8 cellular contexts compared by ENCODE assay signal in the genomic region with DNA sequence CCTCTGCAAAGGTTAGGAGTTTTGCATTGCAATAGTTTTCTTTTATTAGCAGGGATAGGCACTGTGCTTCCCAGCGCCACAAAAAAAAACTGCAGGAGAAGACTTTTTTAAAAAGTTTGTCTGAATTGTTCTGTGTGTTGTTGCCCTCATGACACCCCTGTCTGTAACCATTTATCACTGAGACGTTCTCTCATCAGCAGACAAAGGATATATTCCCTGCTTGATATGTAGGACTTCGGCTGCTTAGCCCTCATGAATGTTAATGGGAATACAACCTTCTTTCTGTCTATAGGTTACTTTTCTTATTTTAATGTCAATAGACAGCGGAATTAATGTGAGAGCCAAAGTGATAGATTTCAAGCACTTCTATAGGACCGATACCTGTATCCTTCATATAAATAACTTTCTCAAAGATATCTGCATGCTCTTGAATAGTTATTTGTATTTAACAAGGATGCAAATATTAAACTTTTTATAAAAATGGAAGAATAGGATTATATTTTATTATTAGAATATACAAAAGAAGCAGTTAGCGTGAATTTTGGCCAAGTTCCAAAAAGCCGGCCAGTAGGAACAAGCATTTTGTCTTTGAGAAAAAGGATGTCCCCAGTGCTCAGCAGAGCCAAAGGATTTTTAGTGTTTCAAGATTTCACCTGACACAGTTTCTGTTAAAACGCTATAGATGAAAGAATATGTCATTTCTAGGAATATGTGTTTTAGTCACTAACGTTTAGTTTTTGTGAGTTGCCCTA. TPM values are rescaled to one million over a fixed set of nuclear protein-coding genes. Genes with fewer than 3 reads are reported as not detected.
DNase-seq lines count a peak whose midpoint lies in the region; ATAC-seq, FAIRE-seq and TF ChIP-seq lines count a peak whose summit lies in the region.
"Had no signal": no experiment of that assay in that cellular context is flagged by ENCODE, and none has a peak within 500 bp of the region (broad histone marks: within the 10 kb centered on the region; RNA-seq: fewer than 3 reads in every experiment).

No MANE protein-coding gene starts in this region.

- POLR2A ChIA-PET in H1 (lab: Charles Lee; ENCODE audit: partially characterized antibody) = interaction anchor here (0.9 to 1.6 kb wide), 2 partner anchors 12 to 121 kb away, joined by 4 read pairs; partner anchors contain the start of gene CETN3

- H3K23me2 ChIP-seq in H1 (ENCODE audit: low read depth, low read length) = peaks cover 8% of the 10 kb centered on the region; the same call in 1 of the 2 replicates

- no peak overlapping the region for H4K5ac ChIP-seq in H1 (ENCODE audit: insufficient read length, low read depth, low read length)

- H2AFZ ChIP-seq in GM23248 = peak overlapping the region; percentile 98
- no peak overlapping the region for H2AFZ ChIP-seq in H1 (ENCODE audit: low read length)

- H2BK12ac ChIP-seq in H1 (ENCODE audit: low read depth, low read length) = no peak overlapping the region

- H3K27me3 ChIP-seq in GM23248 (replicated peaks; ENCODE audit: insufficient read depth) = peaks cover 19% of the 10 kb centered on the region; the same call in 1 of the 2 replicates
- H3K27me3 ChIP-seq in H1 (replicated peaks in 1 of 4; ENCODE audit: control insufficient read depth in 3 of 4, extremely low read depth in 1 of 4, insufficient read depth in 3 of 4, low read length in 3 of 4) = no peaks in the 10 kb centered on the region
- peaks cover 0 to 7% (median 0%) of the 10 kb centered on the region in 3 donors for H3K27me3 ChIP-seq in psoas muscle (ENCODE audit: insufficient read depth in 3 of 3, low read length in 2 of 3)

- no peak overlapping the region for H3K56ac ChIP-seq in H1 (replicated peaks; ENCODE audit: insufficient read length, low read depth, low read length)

- no peak for TF ChIP-seq RAD21 in H1 (IDR thresholded peaks at IDR 0.05 in 1 of 2, conservative IDR thresholded peaks at IDR 0.05 in 1 of 2; ENCODE audit: low read depth in 2 of 2, low read length in 2 of 2)

- WGBS in GM23248 (ENCODE audit: low coverage in 1 of 2, low lambda C conversion rate in 2 of 2, missing lambda C conversion rate in 2 of 2), 2 experiments = 68 to 70% methylated on average over 9 of the region's 9 CpGs
- WGBS in H1 (ENCODE audit: extremely low coverage in 1 of 2, insufficient coverage in 1 of 2, insufficient read length in 1 of 2, insufficient replicate concordance in 2 of 2, low coverage in 1 of 2, low lambda C conversion rate in 2 of 2, missing lambda C conversion rate in 1 of 2), 2 experiments = 83% methylated on average over 9 of the region's 9 CpGs; no CpG with 5 or more reads in 1 of the 2 experiments
- WGBS in psoas muscle, 3 donors = 47 to 53% (median 49%) methylated on average over 9 of the region's 9 CpGs

- H4K91ac ChIP-seq in H1 (replicated peaks; ENCODE audit: insufficient read length, low read length) = no peak overlapping the region

- no peak for TF ChIP-seq EP300 in H1 (IDR thresholded peaks at IDR 0.05; ENCODE audit: borderline replicate concordance in 1 of 2, low read depth in 2 of 2, low read length in 2 of 2)

- no peak overlapping the region for H3K14ac ChIP-seq in H1 (ENCODE audit: insufficient read length)

- H3K4me3 ChIP-seq in GM23248 (peak overlapping the region; percentile 98; the same call in 1 of the 2 replicates), H1 (ENCODE audit: extremely low read depth in 1 of 4, insufficient read depth in 2 of 4, low read depth in 3 of 4, low read length in 4 of 4) (peak overlapping the region in 1 of 4 experiments; percentile 93; a peak in 3 of 8 replicates), psoas muscle (peak overlapping the region; percentile 82)

- H4K20me1 ChIP-seq in GM23248 (ENCODE audit: insufficient read depth) (no peaks in the 10 kb centered on the region), H1 (replicated peaks in 1 of 2; ENCODE audit: control insufficient read depth in 1 of 2, insufficient read depth in 2 of 2, low read length in 2 of 2) (no peaks in the 10 kb centered on the region)

- no peak overlapping the region for H3K4ac ChIP-seq in H1 (replicated peaks; ENCODE audit: insufficient read length, low read depth, low read length)

- in situ Hi-C loops in GM23248 (cut with MboI) = no loop called here

- H3K9me2 ChIP-seq in GM23248 (ENCODE audit: insufficient read depth) = no peaks in the 10 kb centered on the region

- H2BK15ac ChIP-seq in H1 (ENCODE audit: low read length) = no peak overlapping the region

- no peak overlapping the region for H2BK20ac ChIP-seq in H1 (ENCODE audit: low read length)

- CTCF ChIA-PET in H1 (lab: Charles Lee; ENCODE audit: partially characterized antibody) = interaction anchor here (0.9 to 3.7 kb wide), 23 partner anchors 10 to 194 kb away, joined by 3 to 10 read pairs (median 5); partner anchors contain the start of gene CETN3

- H3K23ac ChIP-seq in H1 (ENCODE audit: insufficient read length) = no peak overlapping the region

- no peak for ATAC-seq in psoas muscle
- no peak for ATAC-seq in HG03457 (IDR thresholded peaks at IDR 0.05; ENCODE audit: unreplicated experiment)

- TF ChIP-seq CTCF in H1 (IDR thresholded peaks at IDR 0.05; ENCODE audit: control extremely low read depth in 1 of 3, insufficient read depth in 1 of 3, low read depth in 1 of 3, low read length in 3 of 3) (no peak), psoas muscle (IDR thresholded peaks at IDR 0.05) (no peak)

- H3K27ac ChIP-seq in GM23248 (peak overlapping the region; percentile 81; the same call in 1 of the 2 replicates), H1 (ENCODE audit: low read depth, low read length) (no peak overlapping the region), psoas muscle (no peak overlapping the region)

- peaks cover 3% of the 10 kb centered on the region for H3F3A ChIP-seq in GM23248 (ENCODE audit: insufficient read depth)

- H3K9me3 ChIP-seq in GM23248 (ENCODE audit: low read depth) = no peaks in the 10 kb centered on the region
- no peaks in the 10 kb centered on the region for H3K9me3 ChIP-seq in H1 (ENCODE audit: insufficient read depth in 2 of 2, low read depth in 1 of 2, low read length in 1 of 2)
- no peaks in the 10 kb centered on the region for H3K9me3 ChIP-seq in psoas muscle

- FAIRE-seq in H1 (lab: Jason Lieb, UNC) = no peak

- H3K79me1 ChIP-seq in H1 (ENCODE audit: low read depth, low read length) = peaks cover 4% of the 10 kb centered on the region

- no peak overlapping the region for H3K18ac ChIP-seq in H1 (ENCODE audit: extremely low read depth, low read length)

- no peak for TF ChIP-seq POLR2A in H1 (IDR thresholded peaks at IDR 0.05; ENCODE audit: control extremely low read depth in 1 of 2, low read depth in 2 of 2, low read length in 2 of 2)

- H3K9ac ChIP-seq in GM23248 (peak overlapping the region; percentile 97; the same call in 1 of the 2 replicates), H1 (replicated peaks in 1 of 4; ENCODE audit: extremely low read depth in 1 of 4, low read depth in 3 of 4, low read length in 3 of 4) (no peak overlapping the region)

- H3K36me3 ChIP-seq in GM23248 (ENCODE audit: low read depth) = no peaks in the 10 kb centered on the region
- H3K36me3 ChIP-seq in H1 (ENCODE audit: control insufficient read depth in 2 of 4, insufficient read depth in 4 of 4, low read length in 3 of 4) = no peaks in the 10 kb centered on the region
- peaks cover 0 to 3% of the 10 kb centered on the region in 2 donors for H3K36me3 ChIP-seq in psoas muscle (ENCODE audit: insufficient read depth in 1 of 2, low read depth in 1 of 2)
- H3K36me3 ChIP-seq: WERI-Rb-1 had no signal

- DNase-seq in GM23248 (no peak), NCI-H748 treated with DMSO at 0.1 percent for 48 hours (lab: John Stamatoyannopoulos, UW) (peak; percentile 46), H1 (ENCODE audit: low read depth in 1 of 2, low spot score in 2 of 2) (no peak), psoas muscle (no peak), NCI-H1436 treated with DMSO at 0.1 percent for 48 hours (lab: John Stamatoyannopoulos, UW) (no peak), NCI-H524 (lab: John Stamatoyannopoulos, UW) (no peak)

- H2BK120ac ChIP-seq in H1 (replicated peaks; ENCODE audit: low read depth, low read length) = no peak overlapping the region

- no peak overlapping the region for H4K8ac ChIP-seq in H1 (ENCODE audit: extremely low read depth, insufficient read depth, low read length)

- H2AK5ac ChIP-seq in H1 (ENCODE audit: low read depth, low read length) = no peak overlapping the region

- peaks cover 17% of the 10 kb centered on the region for H3K4me1 ChIP-seq in GM23248 (ENCODE audit: insufficient read depth)
- peaks cover 0 to 8% (median 0%) of the 10 kb centered on the region in 4 experiments; a peak in 3 of 7 replicates for H3K4me1 ChIP-seq in H1 (replicated peaks in 1 of 4; ENCODE audit: control insufficient read depth in 3 of 4, insufficient read depth in 4 of 4, low read length in 3 of 4)
- H3K4me1 ChIP-seq in psoas muscle = peaks cover 25% of the 10 kb centered on the region

- no peak overlapping the region for H2BK5ac ChIP-seq in H1 (ENCODE audit: low read depth, low read length)

- intact Hi-C loops in psoas muscle (cut with DNase I) = loop anchor here (2.0 kb wide), 1 partner anchor 90 kb away; no protein-coding TSS in a partner anchor

- peaks cover 40% of the 10 kb centered on the region for H3K79me2 ChIP-seq in GM23248 (ENCODE audit: insufficient read depth)
- H3K79me2 ChIP-seq in H1 (ENCODE audit: control insufficient read depth in 1 of 2, insufficient read depth in 2 of 2, low read length in 2 of 2) = peaks cover 0 to 30% of the 10 kb centered on the region in 2 experiments; a peak in 2 of 4 replicates

- H3K4me2 ChIP-seq in GM23248 (ENCODE audit: unreplicated experiment) = peak overlapping the region; percentile 85
- H3K4me2 ChIP-seq in H1 (ENCODE audit: insufficient read depth in 1 of 2, low read depth in 2 of 2, low read length in 2 of 2) = peak overlapping the region; percentile 97 to 100; a peak in 2 of 4 replicates

RNA-seq across cellular contexts. Expression of gene LYSMD3, which starts 1.5 kb away (rescaled TPM):
- total RNA-seq in GM23248 (2014; rRNA removed; shearing (Covaris generic)) = 18.7 and 20.1 TPM in 2 replicates
- polyA plus RNA-seq in GM23248 (2016; fragmentation: Nextera tagmentation; extraction: Ambion mirVana) (19.7 and 22.6 TPM in 2 replicates), H1 (2011; rRNA removed) (2.1 and 3.7 TPM in 2 replicates), psoas muscle (10 to 100 TPM in 2 of 3 donors, 1 to 10 TPM in 1; 8.9 to 21.3 (median 11.4) TPM)
- total RNA-seq in H1 (2021; fragmentation: NEBNext Ultra II Directional; extraction: Animal tissue kit (Norgen Biotek cat#: 25700)) = 14.9 TPM in 2 replicates
- polyA plus RNA-seq in H1 (2011; cell fraction: cytosol; rRNA removed) = 4.7 TPM
- polyA plus RNA-seq in H1 (2011; cell fraction: nucleus; rRNA removed) = 0.91 TPM
- polyA plus RNA-seq in H1 (2012, experiment 1 of 2) = 5.9 to 9.7 TPM (median 7.0 TPM) in 4 replicates
- polyA plus RNA-seq in H1 (2012, experiment 2 of 2) = 0.52 TPM
- 8.4 TPM for polyA plus RNA-seq in H1 (2013, experiment 1 of 2)
- polyA plus RNA-seq in H1 (2013, experiment 2 of 2) = 8.6 TPM
- 5.9 and 7.5 TPM in 2 replicates for polyA minus RNA-seq in H1 (2011; rRNA and poly(A)+ RNA removed)
- 4.7 TPM for polyA minus RNA-seq in H1 (2011; cell fraction: cytosol; rRNA and poly(A)+ RNA removed)
- 9.4 TPM for polyA minus RNA-seq in H1 (2011; cell fraction: nucleus; rRNA and poly(A)+ RNA removed)
- total RNA-seq in psoas muscle = 10 to 100 TPM; 13.1 to 19.9 (median 16.8) TPM

RNA-seq across cellular contexts. Expression of gene ADGRV1, which starts 27.7 kb away (rescaled TPM):
- total RNA-seq in GM23248 (2014; rRNA removed; shearing (Covaris generic)) = not detected in 2 replicates
- polyA plus RNA-seq in GM23248 (2016; fragmentation: Nextera tagmentation; extraction: Ambion mirVana) (not detected in 2 replicates), H1 (2011; rRNA removed) (40.6 and 53.1 TPM in 2 replicates), psoas muscle (under 1 TPM; 0.05 to 0.14 (median 0.08) TPM)
- total RNA-seq in H1 (2021; fragmentation: NEBNext Ultra II Directional; extraction: Animal tissue kit (Norgen Biotek cat#: 25700)) = 62.2 and 62.3 TPM in 2 replicates
- polyA plus RNA-seq in H1 (2011; cell fraction: cytosol; rRNA removed) = 46.6 TPM
- 64.4 TPM for polyA plus RNA-seq in H1 (2011; cell fraction: nucleus; rRNA removed)
- 28.8 to 39.8 TPM (median 33.5 TPM) in 4 replicates for polyA plus RNA-seq in H1 (2012, experiment 1 of 2)
- polyA plus RNA-seq in H1 (2012, experiment 2 of 2) = 6.7 TPM
- 28.5 TPM for polyA plus RNA-seq in H1 (2013, experiment 1 of 2)
- 24.9 TPM for polyA plus RNA-seq in H1 (2013, experiment 2 of 2)
- polyA minus RNA-seq in H1 (2011; rRNA and poly(A)+ RNA removed) = 289 and 337 TPM in 2 replicates
- 73.0 TPM for polyA minus RNA-seq in H1 (2011; cell fraction: cytosol; rRNA and poly(A)+ RNA removed)
- polyA minus RNA-seq in H1 (2011; cell fraction: nucleus; rRNA and poly(A)+ RNA removed) = 934 TPM
- under 1 TPM in 3 of 4 donors, not detected in 1; 0.06 to 0.83 (median 0.23) TPM for total RNA-seq in psoas muscle

RNA-seq across cellular contexts. Expression of gene POLR3G, which starts 56.2 kb away (rescaled TPM):
- total RNA-seq in GM23248 (2014; rRNA removed; shearing (Covaris generic)) = 1.5 and 8.8 TPM in 2 replicates
- polyA plus RNA-seq in GM23248 (2016; fragmentation: Nextera tagmentation; extraction: Ambion mirVana) = 3.3 and 3.9 TPM in 2 replicates
- 163 and 179 TPM in 2 replicates for total RNA-seq in H1 (2021; fragmentation: NEBNext Ultra II Directional; extraction: Animal tissue kit (Norgen Biotek cat#: 25700))
- 119 and 149 TPM in 2 replicates for polyA plus RNA-seq in H1 (2011; rRNA removed)
- 127 TPM for polyA plus RNA-seq in H1 (2011; cell fraction: cytosol; rRNA removed)
- 54.1 TPM for polyA plus RNA-seq in H1 (2011; cell fraction: nucleus; rRNA removed)
- 95.3 to 145 TPM (median 125 TPM) in 4 replicates for polyA plus RNA-seq in H1 (2012, experiment 1 of 2)
- polyA plus RNA-seq in H1 (2012, experiment 2 of 2) = 13.6 TPM
- 227 TPM for polyA plus RNA-seq in H1 (2013, experiment 1 of 2)
- 228 TPM for polyA plus RNA-seq in H1 (2013, experiment 2 of 2)
- polyA minus RNA-seq in H1 (2011; rRNA and poly(A)+ RNA removed) = 62.6 and 70.0 TPM in 2 replicates
- polyA minus RNA-seq in H1 (2011; cell fraction: cytosol; rRNA and poly(A)+ RNA removed) = 76.5 TPM
- 89.6 TPM for polyA minus RNA-seq in H1 (2011; cell fraction: nucleus; rRNA and poly(A)+ RNA removed)
- total RNA-seq in psoas muscle = 1 to 10 TPM; 1.0 to 1.9 (median 1.7) TPM
- polyA plus RNA-seq in psoas muscle = 1 to 10 TPM; 1.1 to 4.9 (median 4.1) TPM

RNA-seq across cellular contexts. Expression of gene MBLAC2, which starts 56.3 kb away (rescaled TPM):
- total RNA-seq in GM23248 (2014; rRNA removed; shearing (Covaris generic)) = 3.7 and 4.8 TPM in 2 replicates
- polyA plus RNA-seq in GM23248 (2016; fragmentation: Nextera tagmentation; extraction: Ambion mirVana) (5.6 and 5.9 TPM in 2 replicates), H1 (2011; rRNA removed) (2.8 and 4.8 TPM in 2 replicates), psoas muscle (1 to 10 TPM; 1.2 to 4.1 (median 1.8) TPM)
- 5.7 and 6.7 TPM in 2 replicates for total RNA-seq in H1 (2021; fragmentation: NEBNext Ultra II Directional; extraction: Animal tissue kit (Norgen Biotek cat#: 25700))
- 3.6 TPM for polyA plus RNA-seq in H1 (2011; cell fraction: cytosol; rRNA removed)
- 4.7 TPM for polyA plus RNA-seq in H1 (2011; cell fraction: nucleus; rRNA removed)
- polyA plus RNA-seq in H1 (2012, experiment 1 of 2) = 2.3 to 3.0 TPM (median 2.7 TPM) in 4 replicates
- polyA plus RNA-seq in H1 (2012, experiment 2 of 2) = 0.96 TPM
- 4.9 TPM for polyA plus RNA-seq in H1 (2013, experiment 1 of 2)
- polyA plus RNA-seq in H1 (2013, experiment 2 of 2) = 4.3 TPM
- 5.7 and 5.9 TPM in 2 replicates for polyA minus RNA-seq in H1 (2011; rRNA and poly(A)+ RNA removed)
- polyA minus RNA-seq in H1 (2011; cell fraction: cytosol; rRNA and poly(A)+ RNA removed) = 6.0 TPM
- 22.8 TPM for polyA minus RNA-seq in H1 (2011; cell fraction: nucleus; rRNA and poly(A)+ RNA removed)
- 1 to 10 TPM; 2.2 to 2.9 (median 2.6) TPM for total RNA-seq in psoas muscle

Comparison
In these comparisons a context has a peak if more than half of its experiments do, and no peak if none do; other contexts are left out.
1. RNA of gene ADGRV1, which starts 27.7 kb away (total RNA-seq): 62.2 to 62.3 TPM in H1; 0.06 to 0.83 TPM in psoas muscle and not detected in GM23248; every median in the first group is over 10 times any median in the second.
2. RNA of gene POLR3G, which starts 56.2 kb away (total RNA-seq): 163 to 179 TPM in H1; 1.5 to 8.8 TPM in GM23248 and 1.0 to 1.9 TPM in psoas muscle; every median in the first group is over 10 times any median in the second.